Comparison of ENCODE assay signal across 30 cellular contexts in the genomic region with DNA sequence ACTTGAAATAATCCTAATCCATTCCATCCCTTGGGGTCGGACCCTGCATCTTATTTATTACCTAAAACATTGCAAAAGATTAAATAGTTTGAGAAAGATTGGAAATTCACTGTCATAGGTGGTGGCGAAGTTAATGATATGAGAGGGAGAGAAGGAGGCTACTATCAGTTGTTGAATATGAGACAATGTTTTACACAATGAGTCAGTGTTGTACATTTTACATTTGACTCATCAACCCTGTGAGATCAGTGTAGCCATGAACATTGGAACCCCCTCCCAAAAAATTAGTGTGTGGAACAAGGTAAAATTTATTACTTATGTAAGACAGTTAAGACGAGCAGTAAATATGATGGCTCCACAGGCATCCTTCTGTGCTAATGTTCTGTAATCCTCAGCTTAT.
"Had no signal": no experiment of that assay in that cellular context is flagged by ENCODE, and none has a peak within 500 bp of the region (broad histone marks: within the 10 kb centered on the region; RNA-seq: fewer than 3 reads in every experiment).

No MANE protein-coding gene starts in this region.

- DNase-seq: activated effector memory CD4-positive, alpha-beta T cell treated with anti-CD3 and anti-CD28 coated beads, Interleukin-2, amount 50 U/mL, for 16 hours; activated effector memory CD4-positive, alpha-beta T cell treated with Interleukin-2 at 50 U/mL for 16 hours; activated gamma-delta T cell; activated gamma-delta T cell treated with Interleukin-2 at 50 U/mL for 16 hours; activated naive CD4-positive, alpha-beta T cell; activated naive CD4-positive, alpha-beta T cell treated with anti-CD3 and anti-CD28 coated beads for 36 hours; activated naive CD4-positive, alpha-beta T cell treated with anti-CD3 and anti-CD28 coated beads, Interleukin-2, amount 10 ng/mL, durations not matched to agents 7 days and 5 days; activated naive CD4-positive, alpha-beta T cell treated with anti-CD3 and anti-CD28 coated beads, Interleukin-2, amount 50 U/mL, for 16 hours; activated naive CD4-positive, alpha-beta T cell treated with Interleukin-2 at 50 U/mL for 16 hours; activated naive CD8-positive, alpha-beta T cell treated with anti-CD3 and anti-CD28 coated beads for 36 hours; activated naive CD8-positive, alpha-beta T cell treated with anti-CD3 and anti-CD28 coated beads, Interleukin-2, amount 10 ng/mL, durations not matched to agents 7 days and 5 days; activated naive CD8-positive, alpha-beta T cell treated with anti-CD3 and anti-CD28 coated beads, Interleukin-2, amount 50 U/mL, for 24 hours; activated T-cell treated with anti-CD3 and anti-CD28 coated beads, Interleukin-2, amount 50 U/mL, for 1 hour; activated T-cell treated with anti-CD3 and anti-CD28 coated beads, Interleukin-2, amount 50 U/mL, for 24 hours; activated T-cell treated with anti-CD3 and anti-CD28 coated beads, Interleukin-2, amount 50 U/mL, for 4 hours; activated T-cell treated with anti-CD3 and anti-CD28 coated beads, Interleukin-2, amount 50 U/mL, for 48 hours; activated T-cell treated with anti-CD3 and anti-CD28 coated beads, Interleukin-2, amount 50 U/mL, for 72 hours; adrenal gland; amniotic stem cell; amygdala; anterior cingulate cortex; aorta; body of pancreas; brain microvascular endothelial cell; caudate nucleus; central memory CD4-positive, alpha-beta T cell; cerebellar nuclear complex had no signal

- H3K4me1 ChIP-seq: adrenal gland, ascending aorta, body of pancreas, breast epithelium had no signal

- H3K9me3 ChIP-seq: adrenal gland, ascending aorta, body of pancreas, breast epithelium had no signal

- H3K27me3 ChIP-seq: adrenal gland, ascending aorta, body of pancreas, brain microvascular endothelial cell, breast epithelium, cardiac muscle cell had no signal

- H3K4me3 ChIP-seq: adrenal gland, ascending aorta, body of pancreas, breast epithelium, cardiac muscle cell had no signal

- H3K36me3 ChIP-seq: adrenal gland, ascending aorta, brain microvascular endothelial cell, breast epithelium, cardiac muscle cell had no signal

- H3K27ac ChIP-seq: adrenal gland, ascending aorta, body of pancreas, brain microvascular endothelial cell, breast epithelium, cardiac muscle cell had no signal
